17 cellular contexts compared by ENCODE assay signal in the genomic region with DNA sequence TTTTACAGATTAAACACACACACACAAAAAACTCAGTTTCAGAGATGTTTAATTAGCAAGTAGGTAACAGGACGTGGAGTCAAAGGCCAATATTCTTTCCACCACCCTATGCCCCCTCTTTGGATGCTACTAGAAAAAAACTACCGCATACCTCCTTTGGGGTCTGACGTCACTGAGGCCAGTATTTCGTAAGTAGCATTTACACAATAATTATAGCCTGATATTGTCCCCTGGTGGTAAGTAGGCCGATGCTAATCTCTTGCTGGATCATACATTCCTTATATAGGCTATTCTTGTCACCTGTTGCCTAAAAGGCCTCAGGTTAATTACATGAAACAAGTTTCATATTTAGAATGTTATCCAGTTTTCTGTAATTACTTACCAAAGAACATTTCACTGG.
"Had no signal": no experiment of that assay in that cellular context is flagged by ENCODE, and none has a peak within 500 bp of the region (broad histone marks: within the 10 kb centered on the region; RNA-seq: fewer than 3 reads in every experiment).

No MANE protein-coding gene starts in this region.

- H3K4me1 Mint-ChIP-seq: activated naive CD4-positive, alpha-beta T cell treated with anti-CD3 and anti-CD28 coated beads, Interleukin-2, amount 10 ng/mL, durations not matched to agents 7 days and 5 days; nephron had no signal

- H3K27ac ChIP-seq: ascending aorta, prostate gland, tibial nerve, vagina had no signal

- H3K36me3 ChIP-seq: ascending aorta, prostate gland, tibial nerve, vagina had no signal

- H3K27me3 Mint-ChIP-seq: activated naive CD4-positive, alpha-beta T cell treated with anti-CD3 and anti-CD28 coated beads, Interleukin-2, amount 10 ng/mL, durations not matched to agents 7 days and 5 days had no signal

- DNase-seq: activated CD4-positive, alpha-beta T cell treated with anti-CD3 and anti-CD28 coated beads for 1 hour; activated CD4-positive, alpha-beta T cell treated with anti-CD3 and anti-CD28 coated beads, Interleukin-2, amount 50 U/mL, for 48 hours; activated naive CD4-positive, alpha-beta T cell treated with anti-CD3 and anti-CD28 coated beads, Interleukin-2, amount 10 ng/mL, durations not matched to agents 7 days and 5 days; hippocampal formation; kidney; left ventricle myocardium superior; mesenchymal stem cell; nucleus accumbens; right cardiac atrium; small intestine; stimulated activated CD4-positive, alpha-beta T cell treated with anti-CD3 and anti-CD28 coated beads, Interleukin-4, amount 100 ng/mL, for 24 hours; stimulated activated naive CD4-positive, alpha-beta T cell had no signal

- ATAC-seq: left ventricle myocardium superior, right cardiac atrium had no signal

- H3K36me3 Mint-ChIP-seq: activated naive CD4-positive, alpha-beta T cell treated with anti-CD3 and anti-CD28 coated beads, Interleukin-2, amount 10 ng/mL, durations not matched to agents 7 days and 5 days had no signal

- H3K4me3 Mint-ChIP-seq: activated naive CD4-positive, alpha-beta T cell treated with anti-CD3 and anti-CD28 coated beads, Interleukin-2, amount 10 ng/mL, durations not matched to agents 7 days and 5 days; nephron had no signal

- H3K27ac Mint-ChIP-seq: activated naive CD4-positive, alpha-beta T cell treated with anti-CD3 and anti-CD28 coated beads, Interleukin-2, amount 10 ng/mL, durations not matched to agents 7 days and 5 days; nephron had no signal

- H3K27me3 ChIP-seq: ascending aorta, tibial nerve, vagina had no signal

- H3K4me1 ChIP-seq: ascending aorta, prostate gland, tibial nerve, vagina had no signal

- H3K4me3 ChIP-seq: ascending aorta, prostate gland, tibial nerve, vagina had no signal

- H3K9me3 Mint-ChIP-seq: activated naive CD4-positive, alpha-beta T cell treated with anti-CD3 and anti-CD28 coated beads, Interleukin-2, amount 10 ng/mL, durations not matched to agents 7 days and 5 days; nephron had no signal
